17 cellular contexts compared by ENCODE assay signal in the genomic region with DNA sequence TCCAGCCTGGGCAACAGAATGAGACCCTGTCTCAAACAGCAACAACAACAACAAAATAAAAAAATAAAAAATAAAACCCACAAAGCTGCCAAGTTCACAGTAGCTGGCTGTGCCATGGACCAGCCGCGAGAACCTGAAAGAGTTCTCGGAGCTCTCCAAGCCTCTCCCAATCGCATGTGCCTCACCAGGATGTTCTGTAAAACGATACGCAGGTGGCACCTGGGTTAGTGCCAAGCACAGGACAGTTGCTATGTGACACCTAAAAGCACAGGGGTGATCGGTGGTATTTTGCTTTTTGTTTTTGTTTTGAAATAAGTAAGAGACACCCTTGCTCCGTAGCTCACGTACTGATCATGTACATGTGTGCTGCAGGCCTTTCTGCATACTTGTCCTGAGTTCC. TPM values are rescaled to one million over a fixed set of nuclear protein-coding genes. Genes with fewer than 3 reads are reported as not detected.
A peak's percentile ranks its signal among the peaks of the same experiment; 100 is the strongest.
DNase-seq lines count a peak whose midpoint lies in the region; ATAC-seq lines count a peak whose summit lies in the region.
"Had no signal": no experiment of that assay in that cellular context is flagged by ENCODE, and none has a peak within 500 bp of the region (broad histone marks: within the 10 kb centered on the region; RNA-seq: fewer than 3 reads in every experiment).

No MANE protein-coding gene starts in this region.

- peak overlapping the region; percentile 44 for H3K18ac ChIP-seq in neuronal stem cell (ENCODE audit: low read length)

- peaks cover 0 to 3% of the 10 kb centered on the region in 2 donors for H3K4me1 ChIP-seq in neuronal stem cell (ENCODE audit: control insufficient read depth in 2 of 2, insufficient read depth in 1 of 2, low read depth in 1 of 2, low read length in 2 of 2)
- H3K4me1 ChIP-seq: Caco-2 had no signal

- peaks cover 57 to 79% of the 10 kb centered on the region in 2 donors for H3K36me3 ChIP-seq in neuronal stem cell (replicated peaks in 1 of 2; ENCODE audit: control insufficient read depth in 2 of 2, insufficient read depth in 2 of 2, low read length in 2 of 2)

- H3K4me1 Mint-ChIP-seq in T-helper 17 cell = peaks cover 2% of the 10 kb centered on the region
- H3K4me1 Mint-ChIP-seq: CD8-positive, alpha-beta memory T cell had no signal

- H3K23ac ChIP-seq in neuronal stem cell (ENCODE audit: low read depth, low read length, poor library complexity) = peak overlapping the region; percentile 75

- no peak overlapping the region for H3K4me3 Mint-ChIP-seq in T-helper 17 cell
- H3K4me3 Mint-ChIP-seq: CD8-positive, alpha-beta memory T cell; HFFc6 had no signal

- peak overlapping the region; percentile 96 for H2AK5ac ChIP-seq in neuronal stem cell (ENCODE audit: low read depth, low read length)

- H2BK120ac ChIP-seq in neuronal stem cell (ENCODE audit: low read depth, low read length) = no peak overlapping the region

- H3K9ac ChIP-seq in neuronal stem cell (ENCODE audit: low read depth, low read length, poor library complexity) = no peak overlapping the region
- H3K9ac ChIP-seq: BLaER1 had no signal

- no peaks in the 10 kb centered on the region for H3K27me3 ChIP-seq in neuronal stem cell (ENCODE audit: control insufficient read depth in 3 of 3, insufficient read depth in 3 of 3, low read depth in 1 of 3, low read length in 3 of 3)
- H3K27me3 ChIP-seq: BLaER1 had no signal

- no CpG with 5 or more reads among the region's 9 CpGs for WGBS in neuronal stem cell (ENCODE audit: extremely low coverage in 2 of 2, insufficient read length in 2 of 2, insufficient replicate concordance in 1 of 2), 2 donors

- no peak overlapping the region for H4K91ac ChIP-seq in neuronal stem cell (ENCODE audit: low read depth, low read length, poor library complexity)

- H3K14ac ChIP-seq in neuronal stem cell (ENCODE audit: low read length) = peak overlapping the region; percentile 75

- H3K4me2 ChIP-seq in neuronal stem cell (ENCODE audit: insufficient read depth, low read length, poor library complexity, severe bottlenecking) = no peak overlapping the region
- H3K4me2 ChIP-seq: BLaER1 had no signal

- H3K36me3 Mint-ChIP-seq in T-helper 17 cell (ENCODE audit: low read depth) = peaks cover 4% of the 10 kb centered on the region

- H3K9me3 ChIP-seq in neuronal stem cell (replicated peaks in 1 of 2; ENCODE audit: control insufficient read depth in 2 of 2, insufficient read depth in 1 of 2, low read depth in 1 of 2, low read length in 2 of 2) (peaks cover 0 to 3% of the 10 kb centered on the region in 2 donors), T-helper 17 cell (ENCODE audit: control insufficient read depth, low read length, poor library complexity, severe bottlenecking) (no peaks in the 10 kb centered on the region)
- H3K9me3 ChIP-seq: BLaER1, Caco-2 had no signal

- H2BK5ac ChIP-seq in neuronal stem cell (ENCODE audit: low read length) = peak overlapping the region; percentile 22

- no peak overlapping the region for H3K4ac ChIP-seq in neuronal stem cell (ENCODE audit: low read length)

- no peak overlapping the region for H3K4me3 ChIP-seq in neuronal stem cell (ENCODE audit: low read length in 2 of 2)
- H3K4me3 ChIP-seq: BLaER1 had no signal

- H3K27ac ChIP-seq in neuronal stem cell (replicated peaks; ENCODE audit: low read length) = no peak overlapping the region
- H3K27ac ChIP-seq: BLaER1 had no signal

- peaks cover 13% of the 10 kb centered on the region for H3K79me1 ChIP-seq in neuronal stem cell (ENCODE audit: low read depth, low read length)

- no peak overlapping the region for H2AFZ ChIP-seq in neuronal stem cell (ENCODE audit: low read length)

- H4K8ac ChIP-seq in neuronal stem cell (ENCODE audit: low read depth, low read length) = no peak overlapping the region

- H2BK15ac ChIP-seq in neuronal stem cell (ENCODE audit: low read length) = no peak overlapping the region

- H2BK12ac ChIP-seq in neuronal stem cell (ENCODE audit: low read length) = no peak overlapping the region

- ATAC-seq in GM21423 (IDR thresholded peaks at IDR 0.05; ENCODE audit: unreplicated experiment) (no peak), HG03025 (IDR thresholded peaks at IDR 0.05; ENCODE audit: low FRiP score, unreplicated experiment) (no peak), T-helper 17 cell (no peak)

- H3K27me3 Mint-ChIP-seq in T-helper 17 cell = no peaks in the 10 kb centered on the region

- H3K27ac Mint-ChIP-seq in T-helper 17 cell = no peak overlapping the region
- H3K27ac Mint-ChIP-seq: CD8-positive, alpha-beta memory T cell; HFFc6 had no signal

- DNase-seq in NCI-H2171 treated with DMSO at 0.1 percent for 48 hours (lab: John Stamatoyannopoulos, UW) (peak; percentile 53), NCI-H2171 (lab: John Stamatoyannopoulos, UW) (no peak), NCI-H2107 treated with DMSO at 0.1 percent for 48 hours (lab: John Stamatoyannopoulos, UW; ENCODE audit: unreplicated experiment) (peak; percentile 75), neuronal stem cell (ENCODE audit: low spot score) (no peak), T-helper 17 cell (no peak)
- DNase-seq: 8988T, AML-193, GDM1, HCEC 1CT, HFFc6 had no signal

RNA-seq across cellular contexts. Expression of gene RFLNA, which starts 52.4 kb away (rescaled TPM):
- 1.5 TPM for polyA plus RNA-seq in neuronal stem cell (2013, experiment 1 of 2)
- polyA plus RNA-seq in neuronal stem cell (2013, experiment 2 of 2) = 2.0 TPM
- total RNA-seq in T-helper 17 cell = not detected
- total RNA-seq: CD8-positive, alpha-beta memory T cell; H4; HFFc6; HT-29 had no signal
- polyA plus RNA-seq: CD8-positive, alpha-beta memory T cell had no signal

Comparison
In these comparisons a context has a peak if more than half of its experiments do, and no peak if none do; other contexts are left out.
1. DNase-seq: peak in NCI-H2171 treated with DMSO at 0.1 percent for 48 hours (single experiment) and NCI-H2107 treated with DMSO at 0.1 percent for 48 hours (single experiment); none in NCI-H2171 (single experiment), neuronal stem cell (single experiment) and T-helper 17 cell (0 of 3).